ENCODE assay signal across 23 cellular contexts in genomic region chr2:238267884-238268680, GRCh38. TPM values are rescaled to one million over a fixed set of nuclear protein-coding genes. Genes with fewer than 3 reads are reported as not detected.
A peak's percentile ranks its signal among the peaks of the same experiment; 100 is the strongest.
DNase-seq lines count a peak whose midpoint lies in the region; ATAC-seq, FAIRE-seq and TF ChIP-seq lines count a peak whose summit lies in the region.
"Had no signal": no experiment of that assay in that cellular context is flagged by ENCODE, and none has a peak within 500 bp of the region (broad histone marks: within the 10 kb centered on the region; RNA-seq: fewer than 3 reads in every experiment).

No MANE protein-coding gene starts in this region.

- no peaks in the 10 kb centered on the region for H3K9me3 ChIP-seq in A549
- H3K9me3 ChIP-seq in IMR-90 (ENCODE audit: control insufficient read depth, insufficient read depth, low read length): no peaks in the 10 kb centered on the region
- H3K9me3 ChIP-seq in endodermal cell (ENCODE audit: control insufficient read depth, low read length): no peaks in the 10 kb centered on the region
- H3K9me3 ChIP-seq in lower lobe of right lung: no peaks in the 10 kb centered on the region
- H3K9me3 ChIP-seq in neural progenitor cell (ENCODE audit: low read depth): no peaks in the 10 kb centered on the region
- H3K9me3 ChIP-seq: BLaER1 had no signal

- 89% methylated on average over 16 of the region's 20 CpGs for WGBS in A549 (ENCODE audit: missing lambda C conversion rate)
- WGBS in IMR-90 (ENCODE audit: extremely low coverage in 2 of 2, insufficient read length in 1 of 2), 2 experiments: 93% methylated on average over 12 of the region's 20 CpGs; no CpG with 5 or more reads in 1 of the 2 experiments
- WGBS in endodermal cell (ENCODE audit: insufficient coverage in 1 of 2, insufficient read length in 1 of 2), 2 experiments: 94 to 95% methylated on average over 19 to 20 of the region's 20 CpGs

- H3K56ac ChIP-seq in IMR-90 (ENCODE audit: extremely low read depth, insufficient read depth, low read length): no peak overlapping the region

- H3K9ac ChIP-seq in IMR-90 (ENCODE audit: low read depth, low read length): no peak overlapping the region
- H3K9ac ChIP-seq in endodermal cell (ENCODE audit: extremely low read depth, low read length, poor library complexity, severe bottlenecking): no peak overlapping the region
- H3K9ac ChIP-seq in neural progenitor cell: no peak overlapping the region
- H3K9ac ChIP-seq: BLaER1 had no signal

- H3K4me2 ChIP-seq in A549 (no peak overlapping the region), IMR-90 (ENCODE audit: low read depth, low read length) (no peak overlapping the region), neural progenitor cell (no peak overlapping the region)
- H3K4me2 ChIP-seq: BLaER1 had no signal

- TF ChIP-seq POLR2A in A549 (IDR thresholded peaks at IDR 0.05; ENCODE audit: low read length) (no peak), IMR-90 (IDR thresholded peaks at IDR 0.05; ENCODE audit: low read depth, low read length) (no peak)

- H3K4me1 Mint-ChIP-seq in endodermal cell (peaks cover 3% of the 10 kb centered on the region), neural progenitor cell (peaks cover 6% of the 10 kb centered on the region)

- no peaks in the 10 kb centered on the region for H3K79me2 ChIP-seq in neural progenitor cell (ENCODE audit: low read depth)

- H3K27me3 Mint-ChIP-seq in endodermal cell (ENCODE audit: insufficient read depth) (no peaks in the 10 kb centered on the region), neural progenitor cell (ENCODE audit: insufficient read depth, low read depth) (peaks cover 2% of the 10 kb centered on the region)
- H3K27me3 Mint-ChIP-seq: activated naive CD8-positive, alpha-beta T cell treated with anti-CD3 and anti-CD28 coated beads, Interleukin-2, amount 10 ng/mL, durations not matched to agents 7 days and 5 days had no signal

- H3K4me3 ChIP-seq in A549: no peak overlapping the region
- H3K4me3 ChIP-seq in IMR-90 (ENCODE audit: insufficient read depth, low read depth, low read length): no peak overlapping the region
- no peak overlapping the region for H3K4me3 ChIP-seq in endodermal cell (ENCODE audit: low read length)
- no peak overlapping the region for H3K4me3 ChIP-seq in lower lobe of right lung
- no peak overlapping the region for H3K4me3 ChIP-seq in neural progenitor cell
- H3K4me3 ChIP-seq: BLaER1 had no signal

- H3K79me1 ChIP-seq in IMR-90 (ENCODE audit: low read depth in 1 of 2, low read length in 2 of 2): no peaks in the 10 kb centered on the region

- H3K4me3 Mint-ChIP-seq in endodermal cell: no peak overlapping the region
- no peak overlapping the region for H3K4me3 Mint-ChIP-seq in neural progenitor cell
- H3K4me3 Mint-ChIP-seq: activated naive CD8-positive, alpha-beta T cell treated with anti-CD3 and anti-CD28 coated beads, Interleukin-2, amount 10 ng/mL, durations not matched to agents 7 days and 5 days; immature natural killer cell; neural crest cell; T-helper 2 cell treated with Interferon-gamma antibody and Interleukin-4, amounts not matched to agents 5 μg/mL and 100 μg/mL, for 36 hours had no signal

- H2AK5ac ChIP-seq in IMR-90 (ENCODE audit: low read depth, low read length): peak overlapping the region; percentile 58; the same call in 1 of the 2 replicates

- no peak overlapping the region for H4K91ac ChIP-seq in IMR-90 (ENCODE audit: insufficient read depth, low read depth, low read length)

- no peaks in the 10 kb centered on the region for H3K9me3 Mint-ChIP-seq in endodermal cell
- no peaks in the 10 kb centered on the region for H3K9me3 Mint-ChIP-seq in neural progenitor cell
- H3K9me3 Mint-ChIP-seq: activated naive CD8-positive, alpha-beta T cell treated with anti-CD3 and anti-CD28 coated beads, Interleukin-2, amount 10 ng/mL, durations not matched to agents 7 days and 5 days; immature natural killer cell; neural crest cell; T-helper 2 cell treated with Interferon-gamma antibody and Interleukin-4, amounts not matched to agents 5 μg/mL and 100 μg/mL, for 36 hours had no signal

- peaks cover 3% of the 10 kb centered on the region for H3F3A ChIP-seq in neural progenitor cell (ENCODE audit: low read depth)

- H2AK9ac ChIP-seq in IMR-90 (replicated peaks; ENCODE audit: low read depth, low read length, poor library complexity): peak overlapping the region; percentile 81

- H3K4me1 ChIP-seq in A549 (peaks cover 17% of the 10 kb centered on the region), IMR-90 (ENCODE audit: control insufficient read depth, insufficient read depth, low read length) (0 out of 2 replicates have a peak, but pooled peaks cover 1% of the 10 kb centered on the region), endodermal cell (ENCODE audit: control insufficient read depth, insufficient read depth, low read length) (no peaks in the 10 kb centered on the region), lower lobe of right lung (peaks cover 23% of the 10 kb centered on the region), neural progenitor cell (no peaks in the 10 kb centered on the region)

- peak overlapping the region; percentile 27; the same call in 1 of the 2 replicates for H2BK120ac ChIP-seq in IMR-90 (ENCODE audit: low read depth, low read length)

- peak overlapping the region in 1 of 2 experiments; percentile 35; a peak in 1 of 4 replicates for H4K8ac ChIP-seq in IMR-90 (ENCODE audit: low read depth in 2 of 2, low read length in 2 of 2)

- no peak overlapping the region for H3K23ac ChIP-seq in IMR-90 (ENCODE audit: low read depth, low read length)

- TF ChIP-seq CTCF in A549 (IDR thresholded peaks at IDR 0.05) (no peak), IMR-90 (conservative IDR thresholded peaks at IDR 0.05; ENCODE audit: low read depth, low read length) (no peak), endodermal cell (conservative IDR thresholded peaks at IDR 0.05) (peak; percentile 37), lower lobe of right lung (IDR thresholded peaks at IDR 0.05) (no peak), neural progenitor cell (IDR thresholded peaks at IDR 0.05) (no peak)

- H2BK20ac ChIP-seq in IMR-90 (ENCODE audit: low read depth, low read length): peak overlapping the region; percentile 63; the same call in 1 of the 2 replicates

- H3K36me3 ChIP-seq in IMR-90 (ENCODE audit: control insufficient read depth, insufficient read depth, low read length): peaks cover 13% of the 10 kb centered on the region
- H3K36me3 ChIP-seq in endodermal cell (ENCODE audit: control insufficient read depth, insufficient read depth, low read length): peaks cover 53% of the 10 kb centered on the region
- H3K36me3 ChIP-seq in lower lobe of right lung: peaks cover 85% of the 10 kb centered on the region
- no peaks in the 10 kb centered on the region for H3K36me3 ChIP-seq in neural progenitor cell

- H3K27ac ChIP-seq in A549: peak overlapping the region; percentile 25 to 53; a peak in 3 of 6 replicates
- H3K27ac ChIP-seq in IMR-90 (ENCODE audit: insufficient read depth, low read length): no peak overlapping the region
- H3K27ac ChIP-seq in endodermal cell (ENCODE audit: low read depth, low read length): no peak overlapping the region
- no peak overlapping the region for H3K27ac ChIP-seq in lower lobe of right lung
- H3K27ac ChIP-seq in neural progenitor cell: no peak overlapping the region
- H3K27ac ChIP-seq: BLaER1, VCaP had no signal

- CTCF ChIA-PET in A549 (lab: Yijun Ruan, JAX) (interaction anchor here (0.8 to 6.6 kb wide), 4 partner anchors 11 to 41 kb away, joined by 3 to 58 read pairs (median 7); no protein-coding TSS in a partner anchor), IMR-90 (lab: Yijun Ruan, JAX) (no interaction called here)

- peak overlapping the region; percentile 22; the same call in 1 of the 2 replicates for H4K5ac ChIP-seq in IMR-90 (ENCODE audit: low read depth, low read length)

- peak in 1 of 2 experiments; percentile 8; a peak in 2 of 6 replicates for ATAC-seq in A549
- ATAC-seq in IMR-90 (ENCODE audit: low read depth): no peak
- no peak for ATAC-seq in lower lobe of right lung
- no peak for ATAC-seq in GM18520 (IDR thresholded peaks at IDR 0.05; ENCODE audit: unreplicated experiment)
- ATAC-seq: SK-N-SH treated with all-trans-retinoic acid at 6 μM for 48 hours had no signal

- H3K4ac ChIP-seq in IMR-90 (ENCODE audit: low read depth, low read length): peak overlapping the region; percentile 60

- H3K18ac ChIP-seq in IMR-90 (ENCODE audit: low read depth, low read length): no peak overlapping the region

- POLR2A ChIA-PET in A549 (lab: Yijun Ruan, JAX) (no interaction called here), IMR-90 (lab: Charles Lee; ENCODE audit: unreplicated experiment) (no interaction called here)

- H3K36me3 Mint-ChIP-seq in endodermal cell (ENCODE audit: low read depth): peaks cover 46% of the 10 kb centered on the region
- peaks cover 12% of the 10 kb centered on the region for H3K36me3 Mint-ChIP-seq in neural progenitor cell

- H4K20me1 ChIP-seq in IMR-90 (ENCODE audit: insufficient read depth, low read length) (no peaks in the 10 kb centered on the region), neural progenitor cell (ENCODE audit: low read depth) (no peaks in the 10 kb centered on the region)

- DNase-seq in A549 (ENCODE audit: low read depth in 1 of 2, low spot score in 1 of 2): no peak
- no peak for DNase-seq in IMR-90
- DNase-seq in endodermal cell: no peak
- peak; percentile 36 for DNase-seq in lower lobe of right lung
- DNase-seq in neural progenitor cell (ENCODE audit: low spot score): no peak
- DNase-seq in Kasumi-1 (lab: John Stamatoyannopoulos, UW): no peak
- DNase-seq: activated CD4-positive, alpha-beta T cell treated with anti-CD3 and anti-CD28 coated beads, Interleukin-2, amount 50 U/mL, for 1 hour; activated naive CD8-positive, alpha-beta T cell treated with anti-CD3 and anti-CD28 coated beads, Interleukin-2, amount 10 ng/mL, durations not matched to agents 7 days and 5 days; COR-L47; DMS79; erythroblast; foreskin melanocyte; immature natural killer cell; Karpas-422; NCI-H1694 treated with DMSO at 0.1 percent for 48 hours; NCI-H2171 treated with DMSO at 0.1 percent for 48 hours had no signal

- H3K27me3 ChIP-seq in IMR-90 (ENCODE audit: control insufficient read depth, insufficient read depth, low read length) (no peaks in the 10 kb centered on the region), endodermal cell (ENCODE audit: control insufficient read depth, insufficient read depth, low read length, poor library complexity, severe bottlenecking) (no peaks in the 10 kb centered on the region), lower lobe of right lung (ENCODE audit: low read depth) (no peaks in the 10 kb centered on the region), neural progenitor cell (no peaks in the 10 kb centered on the region)
- H3K27me3 ChIP-seq: BLaER1 had no signal

- peaks cover 6% of the 10 kb centered on the region; the same call in 1 of the 2 replicates for H3K9me1 ChIP-seq in IMR-90 (ENCODE audit: insufficient read depth, low read length)

- H2BK5ac ChIP-seq in IMR-90 (ENCODE audit: low read depth, low read length, poor library complexity, severe bottlenecking): peak overlapping the region; percentile 60

- TF ChIP-seq EP300 in A549 (IDR thresholded peaks at IDR 0.05): no peak

- dilution Hi-C loops in IMR-90 (cut with HindIII; ENCODE audit: low sequenced_read_pairs, unreplicated experiment): no loop called here

- in situ Hi-C loops in IMR-90 (cut with MboI; ENCODE audit: low sequenced_read_pairs): no loop called here

- BruUV-seq in IMR-90 (replicated peaks; lab: Mats Ljungman, UMichigan): no TSS peak

- TF ChIP-seq RAD21 in A549 (conservative IDR thresholded peaks at IDR 0.05 in 1 of 2, IDR thresholded peaks at IDR 0.05 in 1 of 2) (no peak), IMR-90 (IDR thresholded peaks at IDR 0.05; ENCODE audit: low read length) (no peak)

- H2BK15ac ChIP-seq in IMR-90 (ENCODE audit: low read depth, low read length): no peak overlapping the region; the same call in 2 of the 3 replicates

- no peak overlapping the region for H3K27ac Mint-ChIP-seq in endodermal cell
- H3K27ac Mint-ChIP-seq in neural progenitor cell: no peak overlapping the region
- H3K27ac Mint-ChIP-seq: activated naive CD8-positive, alpha-beta T cell treated with anti-CD3 and anti-CD28 coated beads, Interleukin-2, amount 10 ng/mL, durations not matched to agents 7 days and 5 days; T-helper 2 cell treated with Interferon-gamma antibody and Interleukin-4, amounts not matched to agents 5 μg/mL and 100 μg/mL, for 36 hours had no signal

- FAIRE-seq in A549 (lab: Jason Lieb, UNC): no peak
- FAIRE-seq: H54 had no signal

- intact Hi-C loops in IMR-90 (cut with micrococcal nuclease): loop anchor here (10.0 kb wide), 1 partner anchor 493 kb away; no protein-coding TSS in a partner anchor
- intact Hi-C loops in lower lobe of right lung (cut with DNase I): no loop called here

- 0 out of 2 replicates have a peak overlapping the region, but pooled peaks have one; percentile 44 for H3K14ac ChIP-seq in IMR-90 (replicated peaks; ENCODE audit: low read depth, low read length)

- H2AFZ ChIP-seq in IMR-90 (replicated peaks; ENCODE audit: low read length, poor library complexity): peak overlapping the region; percentile 65
- no peak overlapping the region for H2AFZ ChIP-seq in neural progenitor cell (replicated peaks)

RNA-seq across cellular contexts. Expression of gene PER2, which starts 20.3 kb away (rescaled TPM):
- polyA plus RNA-seq in A549 (2011; rRNA removed) (8.5 and 14.4 TPM in 2 replicates), A549 (2017; fragmentation: RNase III; extraction: RNeasy Plus Mini Kit Qiagen cat#74134 plus additional on column Dnase treatment) (3.4 to 4.2 TPM (median 3.6 TPM) in 3 replicates), IMR-90 (2012; rRNA removed) (1.7 and 2.1 TPM in 2 replicates)
- polyA plus RNA-seq in A549 (2012; cell fraction: cytosol; rRNA removed): 3.6 and 4.8 TPM in 2 replicates
- 13.6 and 17.0 TPM in 2 replicates for polyA plus RNA-seq in A549 (2012; cell fraction: nucleus; rRNA removed)
- polyA minus RNA-seq in A549 (2011; rRNA and poly(A)+ RNA removed): 48.9 and 52.8 TPM in 2 replicates
- total RNA-seq in IMR-90 (2012; rRNA removed) (2.8 and 3.2 TPM in 2 replicates), endodermal cell (10 to 100 TPM in 1 of 2 donors, 1 to 10 TPM in 1; 9.7 to 13.5 TPM), lower lobe of right lung (24.9 TPM), neural progenitor cell (ENCODE audit: low replicate concordance) (1.4 and 2.6 TPM in 2 replicates)
- polyA plus RNA-seq in IMR-90 (2012; cell fraction: cytosol; rRNA removed): 0.60 and 0.80 TPM in 2 replicates
- 4.5 and 5.2 TPM in 2 replicates for polyA plus RNA-seq in IMR-90 (2012; cell fraction: nucleus; rRNA removed; ENCODE audit: low replicate concordance)
- polyA plus RNA-seq in endodermal cell (2013, experiment 1 of 2): 5.6 TPM
- polyA plus RNA-seq in endodermal cell (2013, experiment 2 of 2): 4.9 TPM

RNA-seq across cellular contexts. Expression of gene HES6, which starts 28.2 kb away (rescaled TPM):
- polyA plus RNA-seq in A549 (2011; rRNA removed) (5.2 and 5.4 TPM in 2 replicates), A549 (2017; fragmentation: RNase III; extraction: RNeasy Plus Mini Kit Qiagen cat#74134 plus additional on column Dnase treatment) (6.1 to 7.5 TPM (median 7.3 TPM) in 3 replicates), IMR-90 (2012; rRNA removed) (3.3 TPM in 2 replicates)
- polyA plus RNA-seq in A549 (2012; cell fraction: cytosol; rRNA removed): 12.4 and 18.3 TPM in 2 replicates
- polyA plus RNA-seq in A549 (2012; cell fraction: nucleus; rRNA removed): 32.5 and 39.1 TPM in 2 replicates
- polyA minus RNA-seq in A549 (2011; rRNA and poly(A)+ RNA removed): 1.0 and 1.7 TPM in 2 replicates
- total RNA-seq in IMR-90 (2012; rRNA removed) (1.3 and 1.4 TPM in 2 replicates), endodermal cell (10 to 100 TPM; 17.8 to 26.3 TPM), lower lobe of right lung (6.1 TPM), neural progenitor cell (ENCODE audit: low replicate concordance) (5.3 and 29.3 TPM in 2 replicates)
- polyA plus RNA-seq in IMR-90 (2012; cell fraction: cytosol; rRNA removed): 3.6 and 6.2 TPM in 2 replicates
- 9.5 and 25.2 TPM in 2 replicates for polyA plus RNA-seq in IMR-90 (2012; cell fraction: nucleus; rRNA removed; ENCODE audit: low replicate concordance)
- polyA plus RNA-seq in endodermal cell (2013, experiment 1 of 2): 302 TPM
- 279 TPM for polyA plus RNA-seq in endodermal cell (2013, experiment 2 of 2)

RNA-seq across cellular contexts. Expression of gene TRAF3IP1, which starts 52.2 kb away (rescaled TPM):
- polyA plus RNA-seq in A549 (2011; rRNA removed) (10.6 and 10.9 TPM in 2 replicates), A549 (2017; fragmentation: RNase III; extraction: RNeasy Plus Mini Kit Qiagen cat#74134 plus additional on column Dnase treatment) (19.1 to 20.2 TPM (median 19.2 TPM) in 3 replicates), IMR-90 (2012; rRNA removed) (6.0 and 8.3 TPM in 2 replicates)
- polyA plus RNA-seq in A549 (2012; cell fraction: cytosol; rRNA removed): 10.9 and 12.1 TPM in 2 replicates
- 9.5 and 9.6 TPM in 2 replicates for polyA plus RNA-seq in A549 (2012; cell fraction: nucleus; rRNA removed)
- polyA minus RNA-seq in A549 (2011; rRNA and poly(A)+ RNA removed): 8.8 and 12.3 TPM in 2 replicates
- total RNA-seq in IMR-90 (2012; rRNA removed) (5.9 and 6.9 TPM in 2 replicates), endodermal cell (10 to 100 TPM; 21.9 to 28.3 TPM), lower lobe of right lung (21.7 TPM), neural progenitor cell (ENCODE audit: low replicate concordance) (8.5 and 11.2 TPM in 2 replicates)
- 2.4 and 4.0 TPM in 2 replicates for polyA plus RNA-seq in IMR-90 (2012; cell fraction: cytosol; rRNA removed)
- polyA plus RNA-seq in IMR-90 (2012; cell fraction: nucleus; rRNA removed; ENCODE audit: low replicate concordance): 6.0 and 8.0 TPM in 2 replicates
- 14.1 TPM for polyA plus RNA-seq in endodermal cell (2013, experiment 1 of 2)
- polyA plus RNA-seq in endodermal cell (2013, experiment 2 of 2): 10.9 TPM

Comparison
In these comparisons a context has a peak if more than half of its experiments do, and no peak if none do; other contexts are left out.
1. H3K27ac ChIP-seq: peak in A549 (2 of 2); none in IMR-90 (single experiment), endodermal cell (single experiment), lower lobe of right lung (single experiment) and neural progenitor cell (single experiment).